16 cellular contexts compared by ENCODE assay signal in the genomic region with DNA sequence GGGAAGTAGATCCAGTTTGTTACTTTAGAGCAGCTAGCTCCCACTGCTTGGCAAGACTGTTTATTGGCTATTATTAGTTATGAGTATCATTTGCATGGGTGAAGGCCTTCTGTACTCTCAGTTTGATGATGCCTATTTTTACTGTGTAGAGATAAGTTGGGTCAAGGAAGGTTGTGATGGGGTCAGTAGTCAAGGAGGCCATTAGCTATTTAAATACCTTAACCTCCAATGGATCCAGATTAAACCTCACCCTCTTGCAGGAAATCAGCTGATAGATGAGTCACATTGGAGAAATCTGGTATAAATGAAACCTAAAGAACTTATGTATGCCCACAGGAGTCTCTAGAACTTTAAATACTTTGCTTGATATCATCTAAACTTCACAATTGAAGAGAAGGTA. TPM values are rescaled to one million over a fixed set of nuclear protein-coding genes. Genes with fewer than 3 reads are reported as not detected.
A peak's percentile ranks its signal among the peaks of the same experiment; 100 is the strongest.
DNase-seq lines count a peak whose midpoint lies in the region; ATAC-seq lines count a peak whose summit lies in the region.
"Had no signal": no experiment of that assay in that cellular context is flagged by ENCODE, and none has a peak within 500 bp of the region (broad histone marks: within the 10 kb centered on the region; RNA-seq: fewer than 3 reads in every experiment).

No MANE protein-coding gene starts in this region.

- H3K79me1 ChIP-seq in neuronal stem cell (ENCODE audit: low read depth, low read length) = no peaks in the 10 kb centered on the region

- H2AK5ac ChIP-seq in neuronal stem cell (ENCODE audit: low read depth, low read length) = no peak overlapping the region

- H3K14ac ChIP-seq in neuronal stem cell (ENCODE audit: low read length) = no peak overlapping the region

- no peak overlapping the region for H3K9ac ChIP-seq in neuronal stem cell (ENCODE audit: low read depth, low read length, poor library complexity)
- H3K9ac ChIP-seq: parathyroid adenoma had no signal

- no peak overlapping the region for H3K4me2 ChIP-seq in neuronal stem cell (ENCODE audit: insufficient read depth, low read length, poor library complexity, severe bottlenecking)

- peaks cover 3% of the 10 kb centered on the region for H3K36me3 Mint-ChIP-seq in T-helper 17 cell (ENCODE audit: low read depth)
- H3K36me3 Mint-ChIP-seq: memory B cell had no signal

- no peaks in the 10 kb centered on the region for H3K4me1 ChIP-seq in neuronal stem cell (ENCODE audit: control insufficient read depth in 2 of 2, insufficient read depth in 1 of 2, low read depth in 1 of 2, low read length in 2 of 2)
- H3K4me1 ChIP-seq: parathyroid adenoma had no signal

- no peaks in the 10 kb centered on the region for H3K27me3 ChIP-seq in neuronal stem cell (ENCODE audit: control insufficient read depth in 3 of 3, insufficient read depth in 3 of 3, low read depth in 1 of 3, low read length in 3 of 3)
- H3K27me3 ChIP-seq: SJSA1 had no signal

- H2BK5ac ChIP-seq in neuronal stem cell (ENCODE audit: low read length) = peak overlapping the region; percentile 40

- no peak overlapping the region for H3K18ac ChIP-seq in neuronal stem cell (ENCODE audit: low read length)

- no peak overlapping the region for H2BK12ac ChIP-seq in neuronal stem cell (ENCODE audit: low read length)

- H3K4me3 ChIP-seq in neuronal stem cell (ENCODE audit: low read length in 2 of 2) = no peak overlapping the region
- H3K4me3 ChIP-seq: SJSA1 had no signal

- peak overlapping the region; percentile 81 for H3K27ac ChIP-seq in epithelial cell of prostate
- H3K27ac ChIP-seq in neuronal stem cell (replicated peaks; ENCODE audit: low read length) = no peak overlapping the region
- H3K27ac ChIP-seq: parathyroid adenoma had no signal

- no peak overlapping the region for H3K23ac ChIP-seq in neuronal stem cell (ENCODE audit: low read depth, low read length, poor library complexity)

- H4K8ac ChIP-seq in neuronal stem cell (ENCODE audit: low read depth, low read length) = no peak overlapping the region

- peaks cover 68% of the 10 kb centered on the region for H3K4me1 Mint-ChIP-seq in T-helper 17 cell

- peak overlapping the region; percentile 97 for H3K27ac Mint-ChIP-seq in T-helper 17 cell
- H3K27ac Mint-ChIP-seq: dendritic cell treated with granulocyte-macrophage colony-stimulating factor and Interleukin-4, amounts not matched to agents 40 ng/mL and 50 ng/mL, for 4 days; memory B cell had no signal

- peak overlapping the region; percentile 82 for H3K4me3 Mint-ChIP-seq in T-helper 17 cell
- H3K4me3 Mint-ChIP-seq: dendritic cell treated with granulocyte-macrophage colony-stimulating factor and Interleukin-4, amounts not matched to agents 40 ng/mL and 50 ng/mL, for 4 days; memory B cell had no signal

- no peak overlapping the region for H2BK15ac ChIP-seq in neuronal stem cell (ENCODE audit: low read length)

- H2AFZ ChIP-seq in neuronal stem cell (ENCODE audit: low read length) = no peak overlapping the region
- H2AFZ ChIP-seq: parathyroid adenoma had no signal

- H3K4ac ChIP-seq in neuronal stem cell (ENCODE audit: low read length) = no peak overlapping the region

- DNase-seq in HCEC 1CT (peak; percentile 66), T-helper 17 cell (no peak), epithelial cell of prostate (ENCODE audit: low read depth, low spot score) (no peak), neuronal stem cell (ENCODE audit: low spot score) (no peak), NCI-H146 (lab: John Stamatoyannopoulos, UW) (no peak)
- DNase-seq: activated gamma-delta T cell; DMS 273 treated with DMSO at 0.1 percent for 48 hours; NCI-H1105 treated with DMSO at 0.1 percent for 48 hours; NCI-H69; stimulated activated CD4-positive, alpha-beta T cell treated with anti-CD3 and anti-CD28 coated beads, Interleukin-4, amount 100 ng/mL, for 24 hours had no signal

- H4K91ac ChIP-seq in neuronal stem cell (ENCODE audit: low read depth, low read length, poor library complexity) = no peak overlapping the region

- no peak overlapping the region for H2BK120ac ChIP-seq in neuronal stem cell (ENCODE audit: low read depth, low read length)

- no peaks in the 10 kb centered on the region for H3K9me3 ChIP-seq in T-helper 17 cell (ENCODE audit: control insufficient read depth, low read length, poor library complexity, severe bottlenecking)
- H3K9me3 ChIP-seq in neuronal stem cell (replicated peaks in 1 of 2; ENCODE audit: control insufficient read depth in 2 of 2, insufficient read depth in 1 of 2, low read depth in 1 of 2, low read length in 2 of 2) = peaks cover 0 to 4% of the 10 kb centered on the region in 2 donors
- H3K9me3 ChIP-seq: SJSA1 had no signal

- H3K36me3 ChIP-seq in neuronal stem cell (replicated peaks in 1 of 2; ENCODE audit: control insufficient read depth in 2 of 2, insufficient read depth in 2 of 2, low read length in 2 of 2) = no peaks in the 10 kb centered on the region
- H3K36me3 ChIP-seq: SJSA1 had no signal

- ATAC-seq in T-helper 17 cell (no peak), GM21447 (IDR thresholded peaks at IDR 0.05; ENCODE audit: unreplicated experiment) (no peak), GM21619 (IDR thresholded peaks at IDR 0.05; ENCODE audit: unreplicated experiment) (no peak)

- H3K27me3 Mint-ChIP-seq in T-helper 17 cell = no peaks in the 10 kb centered on the region
- H3K27me3 Mint-ChIP-seq: dendritic cell treated with granulocyte-macrophage colony-stimulating factor and Interleukin-4, amounts not matched to agents 40 ng/mL and 50 ng/mL, for 4 days; memory B cell had no signal

RNA-seq across cellular contexts. Expression of a gene that starts 45.0 kb away (rescaled TPM):
- 10 to 100 TPM; 13.0 to 99.9 TPM for total RNA-seq in T-helper 17 cell
- 3.1 TPM for polyA plus RNA-seq in neuronal stem cell (2013, experiment 1 of 2)
- polyA plus RNA-seq in neuronal stem cell (2013, experiment 2 of 2) = 3.8 TPM
